1 cellular context compared by ENCODE assay signal in the genomic region with DNA sequence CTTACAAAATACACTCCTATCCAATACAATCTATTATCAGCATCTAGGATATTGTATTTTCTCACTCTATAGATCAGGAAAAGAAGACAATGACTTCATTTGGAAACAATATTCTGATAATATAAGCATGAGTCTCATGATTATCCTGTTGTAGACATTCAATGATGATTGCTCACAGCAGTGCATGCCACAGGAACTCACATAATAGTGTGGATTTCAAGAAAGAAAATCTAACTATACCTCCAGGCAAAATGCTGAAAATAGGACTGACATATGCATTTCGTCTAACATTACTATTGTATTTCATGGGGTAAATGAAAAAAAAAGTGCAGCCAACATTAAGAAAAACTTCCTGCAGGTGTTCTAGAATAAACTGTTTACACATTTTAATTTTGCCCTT.
TF ChIP-seq lines count a peak whose summit lies in the region.

No MANE protein-coding gene starts in this region.

TF ChIP-seq in SK-N-SH treated with all-trans-retinoic acid at 6 μM for 48 hours, 23 proteins besides CTCF, POLR2A, EP300 and RAD21 (continued from another document):
- TF ChIP-seq, protein P1, sequence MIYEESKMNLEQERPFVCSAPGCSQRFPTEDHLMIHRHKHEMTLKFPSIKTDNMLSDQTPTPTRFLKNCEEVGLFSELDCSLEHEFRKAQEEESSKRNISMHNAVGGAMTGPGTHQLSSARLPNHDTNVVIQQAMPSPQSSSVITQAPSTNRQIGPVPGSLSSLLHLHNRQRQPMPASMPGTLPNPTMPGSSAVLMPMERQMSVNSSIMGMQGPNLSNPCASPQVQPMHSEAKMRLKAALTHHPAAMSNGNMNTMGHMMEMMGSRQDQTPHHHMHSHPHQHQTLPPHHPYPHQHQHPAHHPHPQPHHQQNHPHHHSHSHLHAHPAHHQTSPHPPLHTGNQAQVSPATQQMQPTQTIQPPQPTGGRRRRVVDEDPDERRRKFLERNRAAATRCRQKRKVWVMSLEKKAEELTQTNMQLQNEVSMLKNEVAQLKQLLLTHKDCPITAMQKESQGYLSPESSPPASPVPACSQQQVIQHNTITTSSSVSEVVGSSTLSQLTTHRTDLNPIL (CRISPR knock-in tag; IDR thresholded peaks at IDR 0.05; ENCODE audit: low read depth) = no peak
- TF ChIP-seq BACH2 (CRISPR knock-in tag; IDR thresholded peaks at IDR 0.05; ENCODE audit: borderline replicate concordance) = no peak
- TF ChIP-seq, protein P2, sequence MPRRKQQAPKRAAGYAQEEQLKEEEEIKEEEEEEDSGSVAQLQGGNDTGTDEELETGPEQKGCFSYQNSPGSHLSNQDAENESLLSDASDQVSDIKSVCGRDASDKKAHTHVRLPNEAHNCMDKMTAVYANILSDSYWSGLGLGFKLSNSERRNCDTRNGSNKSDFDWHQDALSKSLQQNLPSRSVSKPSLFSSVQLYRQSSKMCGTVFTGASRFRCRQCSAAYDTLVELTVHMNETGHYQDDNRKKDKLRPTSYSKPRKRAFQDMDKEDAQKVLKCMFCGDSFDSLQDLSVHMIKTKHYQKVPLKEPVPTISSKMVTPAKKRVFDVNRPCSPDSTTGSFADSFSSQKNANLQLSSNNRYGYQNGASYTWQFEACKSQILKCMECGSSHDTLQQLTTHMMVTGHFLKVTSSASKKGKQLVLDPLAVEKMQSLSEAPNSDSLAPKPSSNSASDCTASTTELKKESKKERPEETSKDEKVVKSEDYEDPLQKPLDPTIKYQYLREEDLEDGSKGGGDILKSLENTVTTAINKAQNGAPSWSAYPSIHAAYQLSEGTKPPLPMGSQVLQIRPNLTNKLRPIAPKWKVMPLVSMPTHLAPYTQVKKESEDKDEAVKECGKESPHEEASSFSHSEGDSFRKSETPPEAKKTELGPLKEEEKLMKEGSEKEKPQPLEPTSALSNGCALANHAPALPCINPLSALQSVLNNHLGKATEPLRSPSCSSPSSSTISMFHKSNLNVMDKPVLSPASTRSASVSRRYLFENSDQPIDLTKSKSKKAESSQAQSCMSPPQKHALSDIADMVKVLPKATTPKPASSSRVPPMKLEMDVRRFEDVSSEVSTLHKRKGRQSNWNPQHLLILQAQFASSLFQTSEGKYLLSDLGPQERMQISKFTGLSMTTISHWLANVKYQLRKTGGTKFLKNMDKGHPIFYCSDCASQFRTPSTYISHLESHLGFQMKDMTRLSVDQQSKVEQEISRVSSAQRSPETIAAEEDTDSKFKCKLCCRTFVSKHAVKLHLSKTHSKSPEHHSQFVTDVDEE (CRISPR knock-in tag; IDR thresholded peaks at IDR 0.05) = no peak
- TF ChIP-seq, protein P3, sequence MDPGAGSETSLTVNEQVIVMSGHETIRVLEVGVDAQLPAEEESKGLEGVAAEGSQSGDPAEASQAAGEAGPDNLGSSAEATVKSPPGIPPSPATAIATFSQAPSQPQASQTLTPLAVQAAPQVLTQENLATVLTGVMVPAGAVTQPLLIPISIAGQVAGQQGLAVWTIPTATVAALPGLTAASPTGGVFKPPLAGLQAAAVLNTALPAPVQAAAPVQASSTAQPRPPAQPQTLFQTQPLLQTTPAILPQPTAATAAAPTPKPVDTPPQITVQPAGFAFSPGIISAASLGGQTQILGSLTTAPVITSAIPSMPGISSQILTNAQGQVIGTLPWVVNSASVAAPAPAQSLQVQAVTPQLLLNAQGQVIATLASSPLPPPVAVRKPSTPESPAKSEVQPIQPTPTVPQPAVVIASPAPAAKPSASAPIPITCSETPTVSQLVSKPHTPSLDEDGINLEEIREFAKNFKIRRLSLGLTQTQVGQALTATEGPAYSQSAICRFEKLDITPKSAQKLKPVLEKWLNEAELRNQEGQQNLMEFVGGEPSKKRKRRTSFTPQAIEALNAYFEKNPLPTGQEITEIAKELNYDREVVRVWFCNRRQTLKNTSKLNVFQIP (CRISPR knock-in tag; IDR thresholded peaks at IDR 0.05; ENCODE audit: borderline replicate concordance, low read depth) = no peak
